1 cellular context compared by ENCODE assay signal in the genomic region with DNA sequence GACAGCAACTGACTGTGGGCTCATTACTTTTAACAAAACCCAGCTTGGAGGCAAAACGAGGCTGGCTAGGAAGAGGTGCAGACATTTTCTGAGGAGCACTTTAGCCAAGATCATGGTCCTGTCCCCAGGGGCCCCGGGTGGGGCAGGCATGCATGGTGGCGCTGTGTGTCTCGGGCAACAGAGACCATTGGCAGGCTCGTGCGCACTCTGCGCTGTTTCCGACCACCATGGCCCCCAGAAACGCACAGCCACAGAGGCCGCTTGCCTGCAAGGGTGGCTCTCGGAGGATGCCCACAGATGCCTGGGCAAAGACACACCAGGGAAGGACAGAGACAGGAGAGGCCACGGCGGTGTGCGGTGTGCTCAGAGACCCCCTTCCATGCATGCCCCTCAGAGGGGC.
TF ChIP-seq lines count a peak whose summit lies in the region.

No MANE protein-coding gene starts in this region.

TF ChIP-seq in HepG2, 621 proteins besides CTCF, POLR2A, EP300 and RAD21 (continued from another document):
- TF ChIP-seq, protein P1, sequence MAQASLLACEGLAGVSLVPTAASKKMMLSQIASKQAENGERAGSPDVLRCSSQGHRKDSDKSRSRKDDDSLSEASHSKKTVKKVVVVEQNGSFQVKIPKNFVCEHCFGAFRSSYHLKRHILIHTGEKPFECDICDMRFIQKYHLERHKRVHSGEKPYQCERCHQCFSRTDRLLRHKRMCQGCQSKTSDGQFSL (CRISPR knock-in tag; IDR thresholded peaks at IDR 0.05) = 0 out of 2 replicates have a peak, but pooled peaks have one; percentile 56
- no peak for TF ChIP-seq ZNF180 (CRISPR knock-in tag; IDR thresholded peaks at IDR 0.05; ENCODE audit: borderline replicate concordance, low read depth)
TF ChIP-seq in HepG2: peak in this region for 4.
